8 cellular contexts compared by ENCODE assay signal in genomic region chr19:708154-709141, GRCh38. TPM values are rescaled to one million over a fixed set of nuclear protein-coding genes. Genes with fewer than 3 reads are reported as not detected.
A peak's percentile ranks its signal among the peaks of the same experiment; 100 is the strongest.
DNase-seq lines count a peak whose midpoint lies in the region; TF ChIP-seq lines count a peak whose summit lies in the region.

PALM (plus strand) TSS chr19:708935; CDS start chr19:709147, 212 bp downstream.

- no peak within 1 kb of the TSS for H4K5ac ChIP-seq in H9 (ENCODE audit: insufficient read length, low read depth, low read length)

- in situ Hi-C loops in GM13976 (cut with MboI; ENCODE audit: low sequenced_read_pairs, unreplicated experiment): no loop called here

- H2AFZ ChIP-seq in H9 (ENCODE audit: low read length): no peak within 1 kb of the TSS

- H2BK5ac ChIP-seq in H9 (ENCODE audit: insufficient read length, low read length): no peak within 1 kb of the TSS

- no peak within 1 kb of the TSS for H3K23ac ChIP-seq in H9 (ENCODE audit: insufficient read length, low read depth, low read length)

- H2BK20ac ChIP-seq in H9 (ENCODE audit: low read depth, low read length, poor library complexity, severe bottlenecking): no peak within 1 kb of the TSS

- H3K36me3 Mint-ChIP-seq in H9 (ENCODE audit: insufficient read depth in 1 of 3, low read depth in 3 of 3): peaks cover 0 to 5% (median 3%) of the 10 kb centered on the region in 3 experiments; a peak in 3 of 7 replicates

- H2AK5ac ChIP-seq in H9 (ENCODE audit: insufficient read length, low read length): no peak within 1 kb of the TSS

- H3K27me3 ChIP-seq in H9 (ENCODE audit: insufficient read depth, low read length) (no peaks in the 10 kb centered on the region), right atrium auricular region (no peaks in the 10 kb centered on the region)

- peaks cover 8% of the 10 kb centered on the region for H3K23me2 ChIP-seq in H9 (ENCODE audit: insufficient read length, low read depth, low read length, poor library complexity, severe bottlenecking)

- H3K9me3 Mint-ChIP-seq in H9: peaks cover 8 to 9% of the 10 kb centered on the region in 2 experiments

- no peaks in the 10 kb centered on the region for H3K36me3 ChIP-seq in right atrium auricular region

- TF ChIP-seq CTCF in H9 (conservative IDR thresholded peaks at IDR 0.05): peak; percentile 37; the same call in 2 of the 3 replicates
- TF ChIP-seq CTCF in right atrium auricular region (IDR thresholded peaks at IDR 0.05): peak; percentile 36 to 38
- no peak for TF ChIP-seq CTCF in retinal pigment epithelial cell (conservative IDR thresholded peaks at IDR 0.05; ENCODE audit: low read depth, low read length)
- no peak for TF ChIP-seq CTCF in GM13976 (IDR thresholded peaks at IDR 0.05; ENCODE audit: borderline replicate concordance, control extremely low read depth, extremely low read depth, insufficient read depth, missing control alignments)

- H4K20me1 ChIP-seq in H9 (ENCODE audit: control insufficient read depth, insufficient read depth, insufficient read length): no peaks in the 10 kb centered on the region

- DNase-seq in H9: peak; percentile 66
- DNase-seq in UCSD-AML1 (lab: John Stamatoyannopoulos, UW; ENCODE audit: unreplicated experiment): peak; percentile 30
- no peak for DNase-seq in right atrium auricular region (ENCODE audit: low spot score)
- DNase-seq in retinal pigment epithelial cell (ENCODE audit: low read depth): no peak
- no peak for DNase-seq in CD1c-positive myeloid dendritic cell (ENCODE audit: extremely low spot score)
- DNase-seq in central memory CD4-positive, alpha-beta T cell: no peak
- DNase-seq in GM19240 (ENCODE audit: insufficient read length, low spot score): no peak
- no peak for DNase-seq in GM13976 (ENCODE audit: low spot score)

- no peak within 1 kb of the TSS for H3K18ac ChIP-seq in H9 (ENCODE audit: insufficient read length, low read depth, low read length)

- H3K9me3 ChIP-seq in H9 (ENCODE audit: control insufficient read depth, low read depth, low read length): no peaks in the 10 kb centered on the region
- H3K9me3 ChIP-seq in right atrium auricular region: no peaks in the 10 kb centered on the region

- H3K27me3 Mint-ChIP-seq in H9 (ENCODE audit: low read depth): peaks cover 17% of the 10 kb centered on the region

- H3K4me3 ChIP-seq in right atrium auricular region (peak within 1 kb of the TSS; percentile 72 to 81), retinal pigment epithelial cell (ENCODE audit: low read length) (peak within 1 kb of the TSS; percentile 52)

- no peak within 1 kb of the TSS for H4K8ac ChIP-seq in H9 (replicated peaks; ENCODE audit: insufficient read length, low read depth, low read length)

- H3K14ac ChIP-seq in H9 (ENCODE audit: insufficient read depth, low read length): no peak within 1 kb of the TSS

- H3K4me1 ChIP-seq in H9 (ENCODE audit: insufficient read depth, low read length) (no peaks in the 10 kb centered on the region; the same call in 1 of the 2 replicates), right atrium auricular region (peaks cover 0 to 35% of the 10 kb centered on the region in 2 donors)

- no peak within 1 kb of the TSS for H2BK12ac ChIP-seq in H9 (ENCODE audit: insufficient read length, low read depth, low read length)

- H3T11ph ChIP-seq in H9 (ENCODE audit: low read length): no peak within 1 kb of the TSS

- no peaks in the 10 kb centered on the region for H3K79me2 ChIP-seq in H9 (ENCODE audit: insufficient read depth, low read length)

- H3K27ac Mint-ChIP-seq in H9: no peak within 1 kb of the TSS

- H3K56ac ChIP-seq in H9 (ENCODE audit: insufficient read length, low read depth, low read length): no peak within 1 kb of the TSS

- H3K27ac ChIP-seq in H9 (ENCODE audit: insufficient read length, low read depth, low read length) (no peak within 1 kb of the TSS), right atrium auricular region (peak within 1 kb of the TSS; percentile 81 to 87)

- no peak within 1 kb of the TSS for H4K91ac ChIP-seq in H9 (ENCODE audit: insufficient read length, low read depth, low read length)

- peak within 1 kb of the TSS; percentile 54 to 75 for H3K4me3 Mint-ChIP-seq in H9

- no peak within 1 kb of the TSS for H3K9ac ChIP-seq in H9 (ENCODE audit: extremely low read depth, insufficient read length, low read length)

- no CpG with 5 or more reads among the region's 93 CpGs for WGBS in H9 (ENCODE audit: extremely low coverage, insufficient read length, low lambda C conversion rate)

- H3K4me1 Mint-ChIP-seq in H9: peaks cover 12% of the 10 kb centered on the region in 2 experiments

- no peak within 1 kb of the TSS for H3K4ac ChIP-seq in H9 (ENCODE audit: low read depth, low read length)

- H2BK120ac ChIP-seq in H9 (ENCODE audit: low read depth, low read length, poor library complexity, severe bottlenecking): no peak within 1 kb of the TSS

- peak within 1 kb of the TSS; percentile 44 for H3K4me2 ChIP-seq in H9 (ENCODE audit: insufficient read depth, insufficient read length, low read length)

- H2BK15ac ChIP-seq in H9 (ENCODE audit: low read depth, low read length): no peak within 1 kb of the TSS; the same call in 1 of the 2 replicates

- H3K79me1 ChIP-seq in H9 (ENCODE audit: insufficient read depth, low read depth, low read length, poor library complexity, severe bottlenecking): no peaks in the 10 kb centered on the region

RNA-seq across cellular contexts. Expression of gene PALM, which starts in this region (rescaled TPM):
- 18.5 and 23.6 TPM in 2 replicates for total RNA-seq in H9 (2021)
- 10 to 100 TPM; 28.7 to 64.9 TPM for total RNA-seq in right atrium auricular region

Comparison
In these comparisons a context has a peak if more than half of its experiments do, and no peak if none do; other contexts are left out.
1. DNase-seq: peak in H9 (single experiment) and UCSD-AML1 (single experiment); none in right atrium auricular region (single experiment), retinal pigment epithelial cell (single experiment), CD1c-positive myeloid dendritic cell (single experiment), central memory CD4-positive, alpha-beta T cell (single experiment), GM19240 (single experiment) and GM13976 (single experiment).
2. CTCF ChIP-seq: peak in H9 (single experiment) and right atrium auricular region (2 of 2); none in retinal pigment epithelial cell (single experiment) and GM13976 (single experiment).